ENCODE assay signal across 1 cellular context in genomic region chr14:76486251-76486743, GRCh38.
TF ChIP-seq lines count a peak whose summit lies in the region.

No MANE protein-coding gene starts in this region.

TF ChIP-seq in HEK293, 187 proteins besides CTCF, POLR2A, EP300 and RAD21 (continued from another document and continues in another):
- TF ChIP-seq REST (tag by site-specific recombination; IDR thresholded peaks at IDR 0.05), result peak; percentile 66
- no peak for TF ChIP-seq ZNF621 (tag by site-specific recombination; IDR thresholded peaks at IDR 0.05)
- no peak for TF ChIP-seq ZNF473 (tag by site-specific recombination; IDR thresholded peaks at IDR 0.05)
- peak; percentile 96 for TF ChIP-seq ZNF423 (tag by site-specific recombination; IDR thresholded peaks at IDR 0.05)
- no peak for TF ChIP-seq ZNF112 (tag by site-specific recombination; IDR thresholded peaks at IDR 0.05)
- TF ChIP-seq ZNF157 (tag by site-specific recombination; IDR thresholded peaks at IDR 0.05), result no peak
- TF ChIP-seq ZNF596 (tag by site-specific recombination; IDR thresholded peaks at IDR 0.05), result peak; percentile 59; the same call in 1 of the 2 replicates
- no peak for TF ChIP-seq HOXC10 (CRISPR knock-in tag; IDR thresholded peaks at IDR 0.05)
- TF ChIP-seq ZNF175 (tag by site-specific recombination; IDR thresholded peaks at IDR 0.05), result no peak
- peak; percentile 90 for TF ChIP-seq ZNF398 (tag by site-specific recombination; IDR thresholded peaks at IDR 0.05)
- TF ChIP-seq ZEB2 (tag by site-specific recombination; IDR thresholded peaks at IDR 0.05), result peak; percentile 96
- TF ChIP-seq FEZF1 (tag by site-specific recombination; IDR thresholded peaks at IDR 0.05), result peak; percentile 100
- TF ChIP-seq ZNF670 (tag by site-specific recombination; IDR thresholded peaks at IDR 0.05; ENCODE audit: low read depth), result no peak
- TF ChIP-seq ZFP37 (tag by site-specific recombination; IDR thresholded peaks at IDR 0.05), result 0 out of 2 replicates have a peak, but pooled peaks have one; percentile 38
- TF ChIP-seq ZNF292 (tag by site-specific recombination; IDR thresholded peaks at IDR 0.05; ENCODE audit: borderline replicate concordance, low read depth), result no peak
- no peak for TF ChIP-seq ZNF830 (tag by site-specific recombination; IDR thresholded peaks at IDR 0.05; ENCODE audit: low read depth)
- no peak for TF ChIP-seq ZNF776 (tag by site-specific recombination; IDR thresholded peaks at IDR 0.05; ENCODE audit: borderline replicate concordance)
- TF ChIP-seq TCF7L2 (IDR thresholded peaks at IDR 0.05; ENCODE audit: borderline replicate concordance, low read depth, low read length), result peak; percentile 88; the same call in 1 of the 2 replicates
- peak; percentile 50; the same call in 1 of the 2 replicates for TF ChIP-seq ZNF623 (tag by site-specific recombination; IDR thresholded peaks at IDR 0.05)
- TF ChIP-seq PATZ1 (tag by site-specific recombination; IDR thresholded peaks at IDR 0.05), result peak; percentile 98
- peak; percentile 77; the same call in 1 of the 2 replicates for TF ChIP-seq SCRT1 (tag by site-specific recombination; IDR thresholded peaks at IDR 0.05; ENCODE audit: borderline replicate concordance)
- 0 out of 2 replicates have a peak, but pooled peaks have one; percentile 30 for TF ChIP-seq ZFHX2 (tag by site-specific recombination; conservative IDR thresholded peaks at IDR 0.05)
- TF ChIP-seq KLF1 (tag by site-specific recombination; IDR thresholded peaks at IDR 0.05), result peak; percentile 50; the same call in 1 of the 2 replicates
- TF ChIP-seq ZNF248 (tag by site-specific recombination; IDR thresholded peaks at IDR 0.05), result no peak
- TF ChIP-seq ZNF169 (tag by site-specific recombination; IDR thresholded peaks at IDR 0.05), result no peak
- TF ChIP-seq IKZF3 (tag by site-specific recombination; IDR thresholded peaks at IDR 0.05), result peak; percentile 94
- peak; percentile 49; the same call in 1 of the 2 replicates for TF ChIP-seq ZNF335 (tag by site-specific recombination; conservative IDR thresholded peaks at IDR 0.05)
- TF ChIP-seq ZNF311 (tag by site-specific recombination; IDR thresholded peaks at IDR 0.05; ENCODE audit: borderline replicate concordance), result no peak
- peak; percentile 95 for TF ChIP-seq ZNF639 (tag by site-specific recombination; IDR thresholded peaks at IDR 0.05)
- no peak for TF ChIP-seq ELK4 (IDR thresholded peaks at IDR 0.05; ENCODE audit: borderline replicate concordance, low read depth, low read length)
- TF ChIP-seq ZNF571 (tag by site-specific recombination; IDR thresholded peaks at IDR 0.05), result no peak
- peak; percentile 98 for TF ChIP-seq PRDM4 (tag by site-specific recombination; IDR thresholded peaks at IDR 0.05)
- peak; percentile 78; the same call in 1 of the 2 replicates for TF ChIP-seq KLF16 (tag by site-specific recombination; IDR thresholded peaks at IDR 0.05)
- TF ChIP-seq ZNF692 (tag by site-specific recombination; IDR thresholded peaks at IDR 0.05), result peak; percentile 95
- 0 out of 2 replicates have a peak, but pooled peaks have one; percentile 14 for TF ChIP-seq KLF9 (tag by site-specific recombination; IDR thresholded peaks at IDR 0.05; ENCODE audit: low read depth)
- TF ChIP-seq YY2 (tag by site-specific recombination; IDR thresholded peaks at IDR 0.05), result 0 out of 2 replicates have a peak, but pooled peaks have one; percentile 44
- TF ChIP-seq BCL11A (tag by site-specific recombination; IDR thresholded peaks at IDR 0.05; ENCODE audit: low read depth), result peak; percentile 94
- no peak for TF ChIP-seq ZNF280D (tag by site-specific recombination; IDR thresholded peaks at IDR 0.05)
- peak; percentile 87 for TF ChIP-seq ZNF184 (tag by site-specific recombination; IDR thresholded peaks at IDR 0.05)
- peak; percentile 84 for TF ChIP-seq ZNF76 (tag by site-specific recombination; IDR thresholded peaks at IDR 0.05; ENCODE audit: borderline replicate concordance, low read depth)
- TF ChIP-seq WT1 (tag by site-specific recombination; IDR thresholded peaks at IDR 0.05), result peak; percentile 99
- peak; percentile 74; the same call in 1 of the 2 replicates for TF ChIP-seq ZBTB48 (tag by site-specific recombination; IDR thresholded peaks at IDR 0.05)
- no peak for TF ChIP-seq ZNF747 (tag by site-specific recombination; IDR thresholded peaks at IDR 0.05)
- TF ChIP-seq ZNF548 (tag by site-specific recombination; IDR thresholded peaks at IDR 0.05), result no peak
- TF ChIP-seq ZNF585B (tag by site-specific recombination; IDR thresholded peaks at IDR 0.05), result no peak
- TF ChIP-seq ZNF645 (tag by site-specific recombination; IDR thresholded peaks at IDR 0.05), result peak; percentile 99
- no peak for TF ChIP-seq ZNF530 (tag by site-specific recombination; IDR thresholded peaks at IDR 0.05; ENCODE audit: low read depth)
